Comparison of ENCODE assay signal across 1 cellular context in the genomic region with DNA sequence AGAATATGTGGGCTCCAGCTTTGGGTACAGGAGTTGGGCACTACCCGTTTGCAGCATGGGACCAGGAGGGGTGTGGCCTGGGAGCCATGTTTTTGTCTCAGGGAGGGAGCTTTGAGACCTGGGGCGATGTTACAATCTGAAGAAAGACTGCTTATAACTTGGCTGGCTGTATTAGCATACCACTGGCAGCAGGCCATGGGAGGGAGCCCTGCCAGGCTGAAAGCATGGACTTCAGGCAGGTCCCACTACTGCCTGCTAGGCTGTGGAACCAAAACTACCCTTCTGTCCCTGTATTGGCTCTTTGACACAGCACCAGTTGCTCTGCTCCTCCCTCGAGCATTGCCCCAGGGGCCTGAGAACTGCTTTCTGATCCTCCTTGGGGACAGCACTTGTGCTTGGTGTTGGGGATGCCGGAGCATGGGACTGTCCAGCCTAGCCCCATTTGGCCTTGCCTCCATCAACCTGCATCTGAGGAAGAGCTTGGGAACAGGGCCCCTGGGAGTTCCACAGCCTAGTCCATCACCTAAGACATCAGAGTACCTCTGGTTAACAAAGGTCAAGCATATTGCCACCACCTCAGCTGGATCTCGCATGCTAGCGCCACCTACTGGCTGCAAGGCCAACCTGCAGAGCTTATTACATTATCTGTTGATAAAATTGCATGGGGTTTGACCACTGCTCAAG.
TF ChIP-seq lines count a peak whose summit lies in the region.

No MANE protein-coding gene starts in this region.

TF ChIP-seq in HEK293T, 16 proteins besides CTCF, POLR2A, EP300 and RAD21 (continued from another document):
- TF ChIP-seq L3MBTL2 (conservative IDR thresholded peaks at IDR 0.05) (no peak), ARNT (IDR thresholded peaks at IDR 0.05) (no peak), SUZ12 (IDR thresholded peaks at IDR 0.05) (no peak), LEF1 (IDR thresholded peaks at IDR 0.05; ENCODE audit: borderline replicate concordance) (no peak), FOXA1 (IDR thresholded peaks at IDR 0.05) (no peak)
- TF ChIP-seq, protein P1, sequence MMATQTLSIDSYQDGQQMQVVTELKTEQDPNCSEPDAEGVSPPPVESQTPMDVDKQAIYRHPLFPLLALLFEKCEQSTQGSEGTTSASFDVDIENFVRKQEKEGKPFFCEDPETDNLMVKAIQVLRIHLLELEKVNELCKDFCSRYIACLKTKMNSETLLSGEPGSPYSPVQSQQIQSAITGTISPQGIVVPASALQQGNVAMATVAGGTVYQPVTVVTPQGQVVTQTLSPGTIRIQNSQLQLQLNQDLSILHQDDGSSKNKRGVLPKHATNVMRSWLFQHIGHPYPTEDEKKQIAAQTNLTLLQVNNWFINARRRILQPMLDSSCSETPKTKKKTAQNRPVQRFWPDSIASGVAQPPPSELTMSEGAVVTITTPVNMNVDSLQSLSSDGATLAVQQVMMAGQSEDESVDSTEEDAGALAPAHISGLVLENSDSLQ (IDR thresholded peaks at IDR 0.05), result no peak
